ENCODE assay signal across 8 cellular contexts in the genomic region with DNA sequence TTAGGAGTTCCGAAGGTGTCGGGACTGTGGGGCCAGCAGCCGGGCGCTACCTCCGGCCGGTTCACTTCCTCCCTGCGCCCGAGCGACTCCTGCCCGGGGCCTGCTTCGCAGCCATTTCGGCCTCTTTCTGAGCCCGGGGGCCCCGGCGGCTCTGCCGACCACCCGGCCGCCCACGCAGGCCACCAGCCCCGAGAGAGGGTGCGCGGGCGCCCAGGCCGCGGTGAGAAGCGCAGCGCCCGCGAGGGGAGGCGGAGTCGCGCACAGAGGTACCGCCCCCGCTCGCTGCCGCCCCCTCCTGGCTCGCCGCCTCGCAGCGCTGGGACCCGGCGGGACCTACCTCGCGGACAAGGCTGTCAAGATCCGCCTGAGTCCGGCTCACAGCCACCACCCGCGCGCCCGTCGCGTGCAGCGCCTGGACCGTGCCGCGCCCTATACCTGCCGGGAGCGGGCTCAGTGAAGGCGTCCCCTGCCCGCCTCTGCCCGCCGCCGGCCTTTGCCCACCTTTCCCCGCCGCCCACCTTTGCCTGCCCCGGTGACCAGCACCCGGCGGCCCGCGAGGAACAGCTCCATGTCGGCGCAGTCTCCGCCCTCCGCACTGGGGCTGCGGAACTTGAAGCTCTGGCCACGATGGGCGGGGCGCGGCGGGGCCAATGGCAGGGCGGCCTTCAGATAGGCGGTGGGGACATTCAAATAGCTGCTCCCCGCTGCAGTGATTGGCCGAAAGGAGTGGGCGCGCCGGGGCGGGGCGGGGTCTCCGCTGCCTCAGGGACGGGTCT. TPM values are rescaled to one million over a fixed set of nuclear protein-coding genes. Genes with fewer than 3 reads are reported as not detected.
DNase-seq lines count a peak whose midpoint lies in the region; ATAC-seq, FAIRE-seq and TF ChIP-seq lines count a peak whose summit lies in the region.

A gene (minus strand): TSS at position 585 of the 776 bp plus-strand sequence. CDS start 15 bp downstream, at position 570.

- H3K4me3 ChIP-seq in adrenal gland (peak within 1 kb of the TSS in 3 of 4 donors; percentile 33 to 69 (median 55)), upper lobe of left lung (peak within 1 kb of the TSS; percentile 64 to 78 (median 74))

- H3K27ac ChIP-seq in adrenal gland (peak within 1 kb of the TSS; percentile 90 to 99 (median 93)), upper lobe of left lung (peak within 1 kb of the TSS; percentile 90 to 94 (median 90))

- intact Hi-C loops in adrenal gland (cut with DNase I): loop anchor here in 1 of 2 donors (10.0 kb wide), 1 partner anchor 278 kb away; a partner anchor contains a TSS
- intact Hi-C loops in cardiac septum (cut with DNase I): loop anchor here (5.0 kb wide), 1 partner anchor 60 kb away; a partner anchor contains a TSS
- intact Hi-C loops in posterior cingulate gyrus (cut with DNase I): no loop called here

- peak; percentile 96 for FAIRE-seq in GM12891 (lab: Jason Lieb, UNC)

- H3K4me1 ChIP-seq in adrenal gland (replicated peaks in 1 of 2) (peaks cover 14% of the 10 kb centered on the region in 2 donors), upper lobe of left lung (peaks cover 15 to 29% (median 20%) of the 10 kb centered on the region in 4 donors)

- H3K36me3 ChIP-seq in adrenal gland (replicated peaks in 1 of 2) (no peaks in the 10 kb centered on the region), upper lobe of left lung (peaks cover 0 to 13% (median 0%) of the 10 kb centered on the region in 4 donors)

- peak in 1 of 4 donors; percentile 27 for TF ChIP-seq EP300 in upper lobe of left lung (IDR thresholded peaks at IDR 0.05)

- 0 to 1% (median 0%) methylated on average over 2 to 91 of the region's 91 CpGs for WGBS in adrenal gland, 4 donors
- WGBS in upper lobe of left lung, 2 donors: 0% methylated on average over 5 to 38 of the region's 91 CpGs

- H3K9me3 ChIP-seq in adrenal gland (replicated peaks in 1 of 3) (no peaks in the 10 kb centered on the region), upper lobe of left lung (no peaks in the 10 kb centered on the region)

- TF ChIP-seq POLR2A in GM12891 (IDR thresholded peaks at IDR 0.05; ENCODE audit: low read depth, low read length): peak; percentile 80
- TF ChIP-seq POLR2A in adrenal gland (IDR thresholded peaks at IDR 0.05): peak; percentile 73 to 91
- peak in 3 of 4 donors; percentile 62 to 98 (median 97) for TF ChIP-seq POLR2A in upper lobe of left lung (IDR thresholded peaks at IDR 0.05)

- ATAC-seq in HG02852 (IDR thresholded peaks at IDR 0.05; ENCODE audit: unreplicated experiment) (peak; percentile 88), upper lobe of left lung (ENCODE audit: low FRiP score in 2 of 2) (peak; percentile 97 to 99)

- DNase-seq in GM12891 (ENCODE audit: insufficient read length, low spot score) (peak; percentile 99), NCI-H146 (lab: John Stamatoyannopoulos, UW) (peak; percentile 97), T-helper 1 cell (peak; percentile 89 to 98 (median 91)), adrenal gland (peak; percentile 95 to 98 (median 97)), cardiac septum (ENCODE audit: low spot score) (peak; percentile 99), posterior cingulate gyrus (peak; percentile 95 to 100 (median 98)), upper lobe of left lung (peak; percentile 99 to 100)

- peak; percentile 21 to 85 (median 58) for TF ChIP-seq CTCF in adrenal gland (IDR thresholded peaks at IDR 0.05)
- peak; percentile 84 to 95 (median 93) for TF ChIP-seq CTCF in upper lobe of left lung (IDR thresholded peaks at IDR 0.05)

- H3K27me3 ChIP-seq in adrenal gland (no peaks in the 10 kb centered on the region), upper lobe of left lung (no peaks in the 10 kb centered on the region)

TF ChIP-seq in GM12891, 5 proteins besides CTCF, POLR2A, EP300 and RAD21:
- TF ChIP-seq SPI1 (IDR thresholded peaks at IDR 0.05; ENCODE audit: low read depth, low read length) (peak; percentile 42; the same call in 1 of the 2 replicates), POLR2AphosphoS5 (IDR thresholded peaks at IDR 0.05; ENCODE audit: low read depth, low read length) (peak; percentile 80), POU2F2 (IDR thresholded peaks at IDR 0.05; ENCODE audit: low read depth, low read length) (peak; percentile 52; the same call in 1 of the 2 replicates), PAX5 (IDR thresholded peaks at IDR 0.05; ENCODE audit: insufficient read depth, low read length, severe bottlenecking) (no peak)
TF ChIP-seq in GM12891: peak in this region for 3.

RNA-seq across cellular contexts. Expression of the gene that starts here (rescaled TPM):
- 40.2 TPM for polyA plus RNA-seq in GM12891 (2012; ENCODE audit: low read depth, missing spikeins)
- total RNA-seq in adrenal gland (100 to 1,000 TPM in 6 of 8 donors, 10 to 100 TPM in 2; 66.9 to 183 (median 111) TPM), cardiac septum (144 TPM), upper lobe of left lung (100 to 1,000 TPM; 122 to 358 (median 211) TPM)
- 100 to 1,000 TPM in 1 of 3 donors, 10 to 100 TPM in 2; 67.7 to 163 (median 96.0) TPM for polyA plus RNA-seq in adrenal gland

Comparison
In these comparisons a context has a peak if more than half of its experiments do, and no peak if none do; other contexts are left out.
1. Peak in every context shown above with its lines: DNase-seq, ATAC-seq, H3K4me3 ChIP-seq and H3K27ac ChIP-seq.